8 cellular contexts compared by ENCODE assay signal in the genomic region with DNA sequence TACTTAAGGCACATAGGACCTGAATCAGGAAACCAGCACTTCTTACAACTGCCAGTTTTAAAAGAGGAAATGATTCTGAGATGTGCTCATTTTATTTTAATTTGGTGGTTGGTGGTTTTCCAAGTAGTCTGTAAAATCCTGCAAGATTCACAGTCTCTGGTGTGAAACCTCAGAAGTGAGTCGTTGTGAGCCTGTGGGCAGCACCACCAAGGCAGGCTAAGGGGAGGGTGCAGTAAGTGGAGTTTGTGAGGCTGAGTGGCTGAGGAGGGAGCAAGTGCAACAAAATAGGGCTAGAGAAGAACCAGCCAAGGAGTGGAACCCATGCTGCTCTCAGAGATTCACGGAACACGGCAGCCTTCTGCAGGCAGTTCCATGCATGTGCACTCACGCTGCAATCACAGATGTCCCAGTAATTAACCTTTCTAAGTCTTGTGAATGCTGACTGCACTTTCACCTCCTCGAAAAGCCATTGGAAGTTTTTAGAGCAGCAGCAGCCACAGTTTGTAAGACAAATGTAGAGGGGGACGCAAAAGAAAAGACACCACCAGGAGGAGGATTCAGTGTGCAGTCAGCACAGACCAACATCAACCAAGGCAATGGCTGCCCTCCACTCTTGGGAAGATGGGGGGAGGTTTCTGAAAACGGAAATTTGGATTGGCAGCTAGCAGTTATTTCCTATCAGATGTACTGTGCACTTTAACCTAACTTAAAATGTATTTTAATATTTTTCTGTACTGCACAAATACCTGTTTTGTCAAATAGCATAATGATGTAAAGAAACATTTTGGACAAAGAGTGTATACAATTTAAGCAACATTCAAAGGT.
DNase-seq lines count a peak whose midpoint lies in the region; ATAC-seq lines count a peak whose summit lies in the region.

No MANE protein-coding gene starts in this region.

- peak overlapping the region in 8 of 11 experiments; percentile 19 to 66 (median 52); a peak in 12 of 22 replicates for H3K27ac ChIP-seq in BLaER1 treated with 17β-estradiol and CSF1 and Interleukin-3, amounts not matched to agents 10 nM and 100 nM

- no peak overlapping the region for H3K4me3 ChIP-seq in BLaER1 treated with 17β-estradiol and CSF1 and Interleukin-3, amounts not matched to agents 10 nM and 100 nM

- peak overlapping the region; percentile 65 to 91 (median 82) for H3K4me2 ChIP-seq in BLaER1 treated with 17β-estradiol and CSF1 and Interleukin-3, amounts not matched to agents 10 nM and 100 nM

- peaks cover 25 to 65% (median 34%) of the 10 kb centered on the region in 10 experiments for H3K4me1 ChIP-seq in BLaER1 treated with 17β-estradiol and CSF1 and Interleukin-3, amounts not matched to agents 10 nM and 100 nM

- H3K27me3 ChIP-seq in BLaER1 treated with 17β-estradiol and CSF1 and Interleukin-3, amounts not matched to agents 10 nM and 100 nM: peaks cover 0 to 75% (median 0%) of the 10 kb centered on the region in 11 experiments; a peak in 7 of 22 replicates

- ATAC-seq in GM19452 (IDR thresholded peaks at IDR 0.05; ENCODE audit: unreplicated experiment) (peak; percentile 93), HG03521 (IDR thresholded peaks at IDR 0.05; ENCODE audit: unreplicated experiment) (peak; percentile 72), HG03095 (IDR thresholded peaks at IDR 0.05; ENCODE audit: unreplicated experiment) (no peak)

- H3K36me3 ChIP-seq in BLaER1 treated with 17β-estradiol and CSF1 and Interleukin-3, amounts not matched to agents 10 nM and 100 nM: peaks cover 32 to 67% (median 45%) of the 10 kb centered on the region in 11 experiments

- peaks cover 0 to 64% (median 5%) of the 10 kb centered on the region in 11 experiments; a peak in 10 of 22 replicates for H4K20me1 ChIP-seq in BLaER1 treated with 17β-estradiol and CSF1 and Interleukin-3, amounts not matched to agents 10 nM and 100 nM

- peaks cover 2 to 26% (median 16%) of the 10 kb centered on the region in 11 experiments; a peak in 20 of 22 replicates for H3K9me3 ChIP-seq in BLaER1 treated with 17β-estradiol and CSF1 and Interleukin-3, amounts not matched to agents 10 nM and 100 nM (replicated peaks in 1 of 11)

- peak overlapping the region in 2 of 11 experiments; percentile 8 to 20; a peak in 3 of 22 replicates for H3K9ac ChIP-seq in BLaER1 treated with 17β-estradiol and CSF1 and Interleukin-3, amounts not matched to agents 10 nM and 100 nM

- DNase-seq in activated CD4-positive, alpha-beta T cell treated with anti-CD3 and anti-CD28 coated beads for 4 hours: peak; percentile 16 to 19
- DNase-seq in fibroblast of peridontal ligament (ENCODE audit: extremely low read depth) (peak; percentile 25), NCI-H1105 treated with DMSO at 0.1 percent for 48 hours (lab: John Stamatoyannopoulos, UW) (no peak)
- DNase-seq in stimulated activated CD8-positive, alpha-beta memory T cell treated with anti-CD3 and anti-CD28 coated beads, Interleukin-4, amount 100 ng/mL, for 4 hours (ENCODE audit: low read depth in 2 of 2, low spot score in 1 of 2): peak; percentile 7 to 47
